ENCODE assay signal across 22 cellular contexts in the genomic region with DNA sequence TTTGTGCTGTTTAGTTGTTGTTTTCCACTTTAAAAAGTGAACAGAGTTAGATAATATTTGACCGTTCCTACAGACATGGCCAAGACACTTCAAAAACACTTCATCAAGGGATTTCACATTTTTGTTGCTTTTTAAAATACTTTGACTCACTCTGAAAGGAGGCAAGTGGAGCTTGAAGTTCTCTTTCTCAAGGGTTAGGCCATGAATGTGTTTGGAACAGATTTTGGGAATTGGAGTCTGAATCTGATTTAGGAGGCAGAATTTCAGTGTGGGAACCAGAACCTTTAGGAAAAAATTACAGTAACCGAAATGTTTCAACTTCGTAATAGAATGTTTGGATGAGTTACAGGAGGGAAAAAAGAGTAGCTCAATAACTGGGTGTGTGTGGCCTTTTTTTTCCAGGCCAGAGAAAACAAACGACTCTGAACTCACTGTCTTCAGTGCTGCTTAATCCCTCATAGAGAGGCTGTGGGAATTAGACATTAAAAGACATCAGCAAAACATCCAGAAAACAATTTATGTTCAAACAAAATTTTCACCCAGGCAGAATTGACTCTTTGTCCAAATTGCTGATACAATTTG.
A peak's percentile ranks its signal among the peaks of the same experiment; 100 is the strongest.
DNase-seq lines count a peak whose midpoint lies in the region; ATAC-seq and TF ChIP-seq lines count a peak whose summit lies in the region.
"Had no signal": no experiment of that assay in that cellular context is flagged by ENCODE, and none has a peak within 500 bp of the region (broad histone marks: within the 10 kb centered on the region; RNA-seq: fewer than 3 reads in every experiment).

No MANE protein-coding gene starts in this region.

- H3K27me3 Mint-ChIP-seq in brain (peaks cover 3% of the 10 kb centered on the region), osteocyte (ENCODE audit: unreplicated experiment) (no peaks in the 10 kb centered on the region)
- H3K27me3 Mint-ChIP-seq: activated naive CD8-positive, alpha-beta T cell treated with anti-CD3 and anti-CD28 coated beads, Interleukin-2, amount 50 U/mL, for 24 hours; IgD-negative memory B cell; progenitor cell of endocrine pancreas had no signal

- peaks cover 50% of the 10 kb centered on the region for H3K4me1 Mint-ChIP-seq in brain
- peaks cover 20% of the 10 kb centered on the region for H3K4me1 Mint-ChIP-seq in osteocyte (ENCODE audit: unreplicated experiment)
- H3K4me1 Mint-ChIP-seq: activated naive CD8-positive, alpha-beta T cell treated with anti-CD3 and anti-CD28 coated beads, Interleukin-2, amount 50 U/mL, for 24 hours; endodermal cell had no signal

- no peaks in the 10 kb centered on the region for H3K27me3 ChIP-seq in upper lobe of right lung
- H3K27me3 ChIP-seq: stomach had no signal

- peak overlapping the region; percentile 20 for H3K27ac ChIP-seq in upper lobe of right lung
- H3K27ac ChIP-seq in OCI-LY7 (ENCODE audit: low read depth, low read length, poor library complexity, severe bottlenecking): no peak overlapping the region

- no peak for TF ChIP-seq CTCF in brain (conservative IDR thresholded peaks at IDR 0.05)
- TF ChIP-seq CTCF in osteocyte (IDR thresholded peaks at IDR 0.05): no peak
- TF ChIP-seq CTCF in upper lobe of right lung (IDR thresholded peaks at IDR 0.05): no peak
- TF ChIP-seq CTCF in OCI-LY7 (conservative IDR thresholded peaks at IDR 0.05; ENCODE audit: low read length): no peak

- H3K9me3 ChIP-seq in upper lobe of right lung: no peaks in the 10 kb centered on the region
- H3K9me3 ChIP-seq in OCI-LY7 (ENCODE audit: low read length): no peaks in the 10 kb centered on the region
- H3K9me3 ChIP-seq: stomach had no signal

- H2AFZ ChIP-seq in OCI-LY7 (ENCODE audit: low read length): no peak overlapping the region

- CTCF ChIA-PET in OCI-LY7 (lab: Charles Lee; ENCODE audit: unreplicated experiment): no interaction called here

- H3K4me3 ChIP-seq in upper lobe of right lung (no peak overlapping the region), OCI-LY7 (ENCODE audit: low read depth, low read length, poor library complexity, severe bottlenecking) (no peak overlapping the region)
- H3K4me3 ChIP-seq: stomach had no signal

- H3K4me2 ChIP-seq in OCI-LY7 (ENCODE audit: low read length): no peak overlapping the region

- no TSS peak for BruUV-seq in OCI-LY7 (replicated peaks; lab: Mats Ljungman, UMichigan)

- H3K9me3 Mint-ChIP-seq in brain: no peaks in the 10 kb centered on the region
- H3K9me3 Mint-ChIP-seq in osteocyte (ENCODE audit: unreplicated experiment): no peaks in the 10 kb centered on the region
- H3K9me3 Mint-ChIP-seq: activated naive CD8-positive, alpha-beta T cell treated with anti-CD3 and anti-CD28 coated beads, Interleukin-2, amount 50 U/mL, for 24 hours; activated T-helper 1 cell treated with anti-CD3 and anti-CD28 coated beads, Interleukin-12 subunit alpha, Interleukin-12 subunit beta, Interleukin-2, Interleukin-4 antibody, amounts not matched to agents 30 ng/mL and 10 ng/mL and 1 ng/mL, durations not matched to agents 14 hours and 24 hours and 36 hours; endodermal cell; IgD-negative memory B cell had no signal

- no peaks in the 10 kb centered on the region for H3K9me2 ChIP-seq in OCI-LY7 (ENCODE audit: insufficient read depth, low read length)

- no peak for DNase-seq in left cardiac atrium
- DNase-seq in osteocyte (ENCODE audit: extremely low spot score, unreplicated experiment): no peak
- DNase-seq in upper lobe of right lung: no peak
- no peak for DNase-seq in OCI-LY7 (ENCODE audit: low spot score)
- DNase-seq: activated CD8-positive, alpha-beta memory T cell treated with anti-CD3 and anti-CD28 coated beads for 24 hours; activated naive CD8-positive, alpha-beta T cell treated with anti-CD3 and anti-CD28 coated beads, Interleukin-2, amount 50 U/mL, for 24 hours; cerebellar nuclear complex; endodermal cell; foreskin fibroblast; GF-D8; NCI-H2029 treated with DMSO at 0.1 percent for 48 hours; NCI-H524 treated with DMSO at 0.1 percent for 48 hours; SHP77 treated with DMSO at 0.1 percent for 48 hours; stomach; T-helper 2 cell had no signal

- H3K36me3 ChIP-seq in upper lobe of right lung (no peaks in the 10 kb centered on the region), OCI-LY7 (ENCODE audit: insufficient read depth, low read length) (no peaks in the 10 kb centered on the region)
- H3K36me3 ChIP-seq: stomach had no signal

- ATAC-seq in left cardiac atrium (peak; percentile 55 to 57), upper lobe of right lung (peak; percentile 59), HG03045 (IDR thresholded peaks at IDR 0.05; ENCODE audit: unreplicated experiment) (no peak), GM21723 (IDR thresholded peaks at IDR 0.05; ENCODE audit: unreplicated experiment) (no peak)
- ATAC-seq: activated naive CD8-positive, alpha-beta T cell treated with anti-CD3 and anti-CD28 coated beads, Interleukin-2, amount 50 U/mL, for 24 hours; WTC11 had no signal

- intact Hi-C loops in left cardiac atrium (cut with DNase I) (no loop called here), upper lobe of right lung (cut with DNase I) (no loop called here), OCI-LY7 (cut with micrococcal nuclease; ENCODE audit: unreplicated experiment) (no loop called here)

- H4K20me1 ChIP-seq in OCI-LY7 (ENCODE audit: insufficient read depth, low read length): no peaks in the 10 kb centered on the region

- POLR2A ChIA-PET in OCI-LY7 (lab: Charles Lee): interaction anchor here (0.6 to 0.8 kb wide), 3 partner anchors 12 to 1713 kb away, joined by 3 to 4 read pairs (median 3); no protein-coding TSS in a partner anchor

- no peaks in the 10 kb centered on the region for H3K79me2 ChIP-seq in OCI-LY7 (ENCODE audit: insufficient read depth, low read depth, low read length)

- H3K4me3 Mint-ChIP-seq in brain (no peak overlapping the region), osteocyte (ENCODE audit: unreplicated experiment) (no peak overlapping the region)
- H3K4me3 Mint-ChIP-seq: activated naive CD8-positive, alpha-beta T cell treated with anti-CD3 and anti-CD28 coated beads, Interleukin-2, amount 50 U/mL, for 24 hours; activated T-helper 1 cell treated with anti-CD3 and anti-CD28 coated beads, Interleukin-12 subunit alpha, Interleukin-12 subunit beta, Interleukin-2, Interleukin-4 antibody, amounts not matched to agents 30 ng/mL and 10 ng/mL and 1 ng/mL, durations not matched to agents 14 hours and 24 hours and 36 hours; endodermal cell; IgD-negative memory B cell; WTC11 had no signal

- H3K36me3 Mint-ChIP-seq in brain: no peaks in the 10 kb centered on the region
- H3K36me3 Mint-ChIP-seq in osteocyte (ENCODE audit: unreplicated experiment): peaks cover 16% of the 10 kb centered on the region
- H3K36me3 Mint-ChIP-seq: IgD-negative memory B cell, WTC11 had no signal

- H3K4me1 ChIP-seq in upper lobe of right lung (peaks cover 7% of the 10 kb centered on the region), OCI-LY7 (ENCODE audit: insufficient read depth, low read length, poor library complexity, severe bottlenecking) (no peaks in the 10 kb centered on the region)
- H3K4me1 ChIP-seq: stomach had no signal

- H3K27ac Mint-ChIP-seq in brain (peak overlapping the region in 4 of 5 experiments; percentile 3 to 85 (median 74)), osteocyte (ENCODE audit: unreplicated experiment) (peak overlapping the region; percentile 72)
- H3K27ac Mint-ChIP-seq: activated naive CD8-positive, alpha-beta T cell treated with anti-CD3 and anti-CD28 coated beads, Interleukin-2, amount 50 U/mL, for 24 hours; activated T-helper 1 cell treated with anti-CD3 and anti-CD28 coated beads, Interleukin-12 subunit alpha, Interleukin-12 subunit beta, Interleukin-2, Interleukin-4 antibody, amounts not matched to agents 30 ng/mL and 10 ng/mL and 1 ng/mL, durations not matched to agents 14 hours and 24 hours and 36 hours; endodermal cell; IgD-negative memory B cell; progenitor cell of endocrine pancreas; WTC11 had no signal

Comparison
In these comparisons a context has a peak if more than half of its experiments do, and no peak if none do; other contexts are left out.
1. ATAC-seq: peak in left cardiac atrium (2 of 2) and upper lobe of right lung (single experiment); none in HG03045 (single experiment) and GM21723 (single experiment).